Comparison of ENCODE assay signal across 20 cellular contexts in the genomic region with DNA sequence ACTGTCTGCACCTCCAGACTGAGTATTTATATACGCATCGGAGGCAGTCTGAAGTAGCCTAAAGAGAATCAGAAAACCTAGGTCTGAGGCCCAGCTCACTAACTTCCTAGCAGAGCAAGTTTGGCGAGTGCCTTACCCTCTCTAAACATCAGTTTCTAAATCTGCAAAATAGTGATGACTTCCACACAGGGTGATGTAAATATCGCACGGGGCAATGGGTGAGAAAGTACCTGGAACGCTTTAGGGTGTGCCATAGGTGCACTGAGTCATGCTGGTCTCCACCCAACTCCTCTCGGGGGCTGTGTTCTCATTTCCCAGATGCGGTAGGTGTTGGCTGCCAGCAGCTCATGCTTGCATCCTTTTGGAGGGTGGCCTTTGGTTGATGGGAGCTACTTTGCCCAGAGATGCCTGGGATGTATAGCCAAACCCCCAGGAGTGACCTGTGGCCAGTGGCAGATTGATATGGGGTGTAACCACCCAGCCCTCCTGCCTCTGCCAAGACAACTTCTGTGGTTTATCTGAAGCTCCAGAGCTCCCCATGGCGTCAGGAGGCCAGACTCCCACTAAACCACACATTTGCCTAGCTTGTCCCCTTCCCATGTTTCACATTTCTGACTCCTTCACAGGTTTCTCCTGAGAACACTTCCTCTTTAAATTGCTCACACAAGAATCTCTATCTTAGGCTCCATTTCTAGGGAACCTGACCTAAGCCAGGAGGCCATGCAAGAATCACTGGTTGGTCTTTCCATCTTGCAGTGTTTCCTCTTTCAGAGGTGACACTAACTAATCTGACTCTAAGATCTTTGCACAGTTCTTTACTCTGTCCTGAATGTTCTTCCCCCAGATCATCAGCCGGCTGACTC.
"Had no signal": no experiment of that assay in that cellular context is flagged by ENCODE, and none has a peak within 500 bp of the region (broad histone marks: within the 10 kb centered on the region; RNA-seq: fewer than 3 reads in every experiment).

No MANE protein-coding gene starts in this region.

- H3K27ac Mint-ChIP-seq: dendritic cell treated with granulocyte-macrophage colony-stimulating factor and Interleukin-4, amounts not matched to agents 40 ng/mL and 50 ng/mL, for 4 days; effector memory CD8-positive, alpha-beta T cell; mesothelial cell of epicardium; natural killer cell; stimulated activated effector memory CD8-positive, alpha-beta T cell treated with anti-CD3 and anti-CD28 coated beads, Interleukin-12 subunit alpha, Interleukin-12 subunit beta, amount 100 ng/mL, for 72 hours; stimulated activated naive CD8-positive, alpha-beta T cell treated with anti-CD3 and anti-CD28 coated beads, Interleukin-15, Interleukin-2, amounts not matched to agents 100 ng/mL and 50 ng/mL, for 24 hours had no signal

- H2AFZ ChIP-seq: hepatocyte had no signal

- DNase-seq: cerebellar nuclear complex; effector memory CD8-positive, alpha-beta T cell; foreskin keratinocyte; kidney glomerular epithelial cell; natural killer cell; nucleus accumbens; pancreas; right lobe of liver; stimulated activated CD4-positive, alpha-beta T cell treated with anti-CD3 and anti-CD28 coated beads, Interleukin-4, amount 100 ng/mL, for 1 hour; stimulated activated CD8-positive, alpha-beta memory T cell treated with anti-CD3 and anti-CD28 coated beads, Interleukin-4, amount 100 ng/mL, for 48 hours; tibial artery had no signal

- ATAC-seq: effector memory CD8-positive, alpha-beta T cell; foreskin keratinocyte; left lobe of liver; natural killer cell; pancreas; right lobe of liver; stimulated activated effector memory CD8-positive, alpha-beta T cell treated with anti-CD3 and anti-CD28 coated beads, Interleukin-12 subunit alpha, Interleukin-12 subunit beta, amount 100 ng/mL, for 72 hours had no signal

- H3K4me3 Mint-ChIP-seq: dendritic cell treated with granulocyte-macrophage colony-stimulating factor and Interleukin-4, amounts not matched to agents 40 ng/mL and 50 ng/mL, for 4 days; effector memory CD8-positive, alpha-beta T cell; mesothelial cell of epicardium; natural killer cell; neural crest cell; stimulated activated effector memory CD8-positive, alpha-beta T cell treated with anti-CD3 and anti-CD28 coated beads, Interleukin-12 subunit alpha, Interleukin-12 subunit beta, amount 100 ng/mL, for 72 hours; stimulated activated naive CD8-positive, alpha-beta T cell treated with anti-CD3 and anti-CD28 coated beads, Interleukin-15, Interleukin-2, amounts not matched to agents 100 ng/mL and 50 ng/mL, for 24 hours had no signal

- H3K27me3 ChIP-seq: foreskin keratinocyte, pancreas, right lobe of liver had no signal

- H3K4me2 ChIP-seq: hepatocyte had no signal

- H3K36me3 Mint-ChIP-seq: mesothelial cell of epicardium; natural killer cell; stimulated activated effector memory CD8-positive, alpha-beta T cell treated with anti-CD3 and anti-CD28 coated beads, Interleukin-12 subunit alpha, Interleukin-12 subunit beta, amount 100 ng/mL, for 72 hours had no signal

- H3K36me3 ChIP-seq: pancreas, prostate gland, right lobe of liver, tibial artery had no signal

- H3K9me3 ChIP-seq: pancreas, prostate gland, right lobe of liver, tibial artery had no signal

- H3K4me3 ChIP-seq: hepatocyte, pancreas, prostate gland, right lobe of liver, tibial artery had no signal

- H3K27ac ChIP-seq: epithelial cell of prostate, foreskin keratinocyte, hepatocyte, pancreas, prostate gland, right lobe of liver, tibial artery had no signal

- H3K27me3 Mint-ChIP-seq: dendritic cell treated with granulocyte-macrophage colony-stimulating factor and Interleukin-4, amounts not matched to agents 40 ng/mL and 50 ng/mL, for 4 days had no signal

- H3K9me3 Mint-ChIP-seq: dendritic cell treated with granulocyte-macrophage colony-stimulating factor and Interleukin-4, amounts not matched to agents 40 ng/mL and 50 ng/mL, for 4 days; effector memory CD8-positive, alpha-beta T cell; mesothelial cell of epicardium; natural killer cell; neural crest cell; stimulated activated effector memory CD8-positive, alpha-beta T cell treated with anti-CD3 and anti-CD28 coated beads, Interleukin-12 subunit alpha, Interleukin-12 subunit beta, amount 100 ng/mL, for 72 hours; stimulated activated naive CD8-positive, alpha-beta T cell treated with anti-CD3 and anti-CD28 coated beads, Interleukin-15, Interleukin-2, amounts not matched to agents 100 ng/mL and 50 ng/mL, for 24 hours had no signal

- H3K79me2 ChIP-seq: hepatocyte had no signal

- H3K4me1 Mint-ChIP-seq: mesothelial cell of epicardium; natural killer cell; neural crest cell; stimulated activated effector memory CD8-positive, alpha-beta T cell treated with anti-CD3 and anti-CD28 coated beads, Interleukin-12 subunit alpha, Interleukin-12 subunit beta, amount 100 ng/mL, for 72 hours had no signal

- H3K4me1 ChIP-seq: foreskin keratinocyte, pancreas, prostate gland, right lobe of liver, tibial artery had no signal
